ENCODE assay signal across 9 cellular contexts in the genomic region with DNA sequence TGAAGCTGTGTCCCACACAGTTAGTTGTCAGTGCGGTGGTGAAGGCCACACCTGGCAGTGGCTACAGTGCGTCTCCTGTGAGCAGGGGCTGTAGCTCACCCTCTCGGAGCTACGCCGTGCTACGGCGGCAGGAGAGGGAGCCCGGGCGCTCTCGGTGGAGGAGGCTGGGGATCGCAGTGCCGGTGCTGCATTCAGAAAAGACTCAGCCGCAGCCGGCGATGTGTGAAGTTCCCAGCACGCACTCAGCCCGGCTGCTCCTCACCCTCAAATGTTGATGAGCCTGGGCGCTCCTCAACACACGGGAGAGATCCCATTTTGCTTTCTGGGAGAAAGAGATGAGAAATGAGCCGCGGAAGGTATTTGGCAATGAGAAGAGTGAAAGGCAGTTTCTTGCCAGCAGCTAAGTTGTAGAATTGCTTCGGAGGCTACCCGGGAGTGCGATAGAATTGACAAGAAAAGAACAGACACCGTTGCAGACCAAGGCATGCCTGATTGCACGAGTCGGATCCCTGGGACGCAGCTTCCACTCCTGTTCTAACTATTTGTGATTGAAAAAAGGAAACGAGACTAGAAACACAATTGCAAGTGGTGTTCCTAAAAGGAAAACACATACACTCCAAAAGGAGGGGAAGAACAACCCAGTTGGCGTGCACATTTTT. TPM values are rescaled to one million over a fixed set of nuclear protein-coding genes. Genes with fewer than 3 reads are reported as not detected.
DNase-seq lines count a peak whose midpoint lies in the region; ATAC-seq and TF ChIP-seq lines count a peak whose summit lies in the region.
"Had no signal": no experiment of that assay in that cellular context is flagged by ENCODE, and none has a peak within 500 bp of the region (broad histone marks: within the 10 kb centered on the region; RNA-seq: fewer than 3 reads in every experiment).

A gene (plus strand): TSS at position 194 of the 659 bp plus-strand sequence. CDS start 34,463 bp downstream, outside the sequence.

- intact Hi-C loops in gastrocnemius medialis (cut with DNase I; ENCODE audit: low total_unique reads) (loop anchor here (5.0 to 10.0 kb wide), 2 partner anchors 109 to 296 kb away; no protein-coding TSS in a partner anchor), OCI-LY7 (cut with micrococcal nuclease; ENCODE audit: unreplicated experiment) (no loop called here)

- 0 out of 2 replicates have a peak within 1 kb of the TSS, but pooled peaks have one; percentile 63 for H3K27ac Mint-ChIP-seq in WTC11

- peaks cover 27% of the 10 kb centered on the region for H3K27me3 Mint-ChIP-seq in WTC11 (ENCODE audit: low read depth)

- H2AFZ ChIP-seq in OCI-LY7 (ENCODE audit: low read length) = no peak within 1 kb of the TSS

- H3K9me2 ChIP-seq in OCI-LY7 (ENCODE audit: insufficient read depth, low read length) = no peaks in the 10 kb centered on the region

- H3K4me3 ChIP-seq in iPS-18a (ENCODE audit: low read length) (peak within 1 kb of the TSS; percentile 58), gastrocnemius medialis (peak within 1 kb of the TSS; percentile 41 to 53 (median 48)), OCI-LY7 (ENCODE audit: low read depth, low read length, poor library complexity, severe bottlenecking) (no peak within 1 kb of the TSS)

- no peak within 1 kb of the TSS for H3K4me2 ChIP-seq in OCI-LY7 (ENCODE audit: low read length)

- H3K9ac ChIP-seq in iPS-18a (ENCODE audit: low read length) = no peak within 1 kb of the TSS

- H3K27ac ChIP-seq in iPS-18a (ENCODE audit: low read length) = no peak within 1 kb of the TSS
- peak within 1 kb of the TSS; percentile 23 to 75 (median 70) for H3K27ac ChIP-seq in gastrocnemius medialis
- no peak within 1 kb of the TSS for H3K27ac ChIP-seq in OCI-LY7 (ENCODE audit: low read depth, low read length, poor library complexity, severe bottlenecking)

- peak; percentile 95 for ATAC-seq in WTC11
- peak; percentile 43 to 47 for ATAC-seq in gastrocnemius medialis
- ATAC-seq in GM21390 (IDR thresholded peaks at IDR 0.05; ENCODE audit: unreplicated experiment) = no peak
- no peak for ATAC-seq in HG02884 (IDR thresholded peaks at IDR 0.05; ENCODE audit: unreplicated experiment)

- POLR2A ChIA-PET in WTC11 (lab: Charles Lee) = no interaction called here
- POLR2A ChIA-PET in OCI-LY7 (lab: Charles Lee) = no interaction called here

- H3K36me3 ChIP-seq in iPS-18a (ENCODE audit: control insufficient read depth, low read depth, low read length) = no peaks in the 10 kb centered on the region
- H3K36me3 ChIP-seq in gastrocnemius medialis = no peaks in the 10 kb centered on the region
- no peaks in the 10 kb centered on the region for H3K36me3 ChIP-seq in OCI-LY7 (ENCODE audit: insufficient read depth, low read length)

- no peaks in the 10 kb centered on the region for H4K20me1 ChIP-seq in OCI-LY7 (ENCODE audit: insufficient read depth, low read length)

- no peaks in the 10 kb centered on the region for H3K79me2 ChIP-seq in OCI-LY7 (ENCODE audit: insufficient read depth, low read depth, low read length)

- in situ Hi-C loops in gastrocnemius medialis (cut with MboI; ENCODE audit: low sequenced_read_pairs in 4 of 4) = no loop called here

- DNase-seq in HuH-7 (ENCODE audit: low spot score) = peak; percentile 46
- peak; percentile 77 for DNase-seq in WTC11 (ENCODE audit: low spot score)
- DNase-seq in gastrocnemius medialis = peak in 1 of 2 donors; percentile 39
- no peak for DNase-seq in OCI-LY7 (ENCODE audit: low spot score)
- no peak for DNase-seq in NCI-H146 treated with DMSO at 0.1 percent for 48 hours (lab: John Stamatoyannopoulos, UW; ENCODE audit: unreplicated experiment)
- DNase-seq: naive B cell had no signal

- no TSS peak for BruUV-seq in OCI-LY7 (replicated peaks; lab: Mats Ljungman, UMichigan)

- peaks cover 20% of the 10 kb centered on the region for H3K4me1 Mint-ChIP-seq in WTC11
- H3K4me1 Mint-ChIP-seq: naive B cell had no signal

- no peak for TF ChIP-seq CTCF in WTC11 (IDR thresholded peaks at IDR 0.05)
- no peak for TF ChIP-seq CTCF in gastrocnemius medialis (IDR thresholded peaks at IDR 0.05 in 4 of 5, conservative IDR thresholded peaks at IDR 0.05 in 1 of 5)
- TF ChIP-seq CTCF in OCI-LY7 (conservative IDR thresholded peaks at IDR 0.05; ENCODE audit: low read length) = no peak

- H3K9me3 Mint-ChIP-seq in WTC11 = no peaks in the 10 kb centered on the region

- peaks cover 6% of the 10 kb centered on the region for H3K4me1 ChIP-seq in iPS-18a (ENCODE audit: control insufficient read depth, low read depth, low read length)
- H3K4me1 ChIP-seq in gastrocnemius medialis = no peaks in the 10 kb centered on the region
- no peaks in the 10 kb centered on the region for H3K4me1 ChIP-seq in OCI-LY7 (ENCODE audit: insufficient read depth, low read length, poor library complexity, severe bottlenecking)

- CTCF ChIA-PET in WTC11 (lab: Charles Lee) (interaction anchor here (0.6 to 2.0 kb wide), 8 partner anchors 15 to 1190 kb away, joined by 3 to 6 read pairs (median 4); no protein-coding TSS in a partner anchor), OCI-LY7 (lab: Charles Lee; ENCODE audit: unreplicated experiment) (no interaction called here)

- H3K36me3 Mint-ChIP-seq in WTC11 = no peaks in the 10 kb centered on the region
- H3K36me3 Mint-ChIP-seq: naive B cell had no signal

- H3K9me3 ChIP-seq in iPS-18a (ENCODE audit: control insufficient read depth, low read depth, low read length) (no peaks in the 10 kb centered on the region), gastrocnemius medialis (no peaks in the 10 kb centered on the region), OCI-LY7 (ENCODE audit: low read length) (no peaks in the 10 kb centered on the region)

- H3K4me3 Mint-ChIP-seq in WTC11 = peak within 1 kb of the TSS; percentile 87
- H3K4me3 Mint-ChIP-seq: naive B cell had no signal

- TF ChIP-seq POLR2A in gastrocnemius medialis (IDR thresholded peaks at IDR 0.05) = no peak

- H3K27me3 ChIP-seq in iPS-18a (ENCODE audit: control insufficient read depth, insufficient read depth, low read length) = peaks cover 29% of the 10 kb centered on the region
- H3K27me3 ChIP-seq in gastrocnemius medialis = no peaks in the 10 kb centered on the region

TF ChIP-seq in WTC11, 78 proteins besides CTCF, POLR2A, EP300 and RAD21 (continues in another document):
- TF ChIP-seq, protein P1, sequence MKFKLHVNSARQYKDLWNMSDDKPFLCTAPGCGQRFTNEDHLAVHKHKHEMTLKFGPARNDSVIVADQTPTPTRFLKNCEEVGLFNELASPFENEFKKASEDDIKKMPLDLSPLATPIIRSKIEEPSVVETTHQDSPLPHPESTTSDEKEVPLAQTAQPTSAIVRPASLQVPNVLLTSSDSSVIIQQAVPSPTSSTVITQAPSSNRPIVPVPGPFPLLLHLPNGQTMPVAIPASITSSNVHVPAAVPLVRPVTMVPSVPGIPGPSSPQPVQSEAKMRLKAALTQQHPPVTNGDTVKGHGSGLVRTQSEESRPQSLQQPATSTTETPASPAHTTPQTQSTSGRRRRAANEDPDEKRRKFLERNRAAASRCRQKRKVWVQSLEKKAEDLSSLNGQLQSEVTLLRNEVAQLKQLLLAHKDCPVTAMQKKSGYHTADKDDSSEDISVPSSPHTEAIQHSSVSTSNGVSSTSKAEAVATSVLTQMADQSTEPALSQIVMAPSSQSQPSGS (CRISPR knock-in tag; IDR thresholded peaks at IDR 0.05; ENCODE audit: borderline replicate concordance, low read depth) = no peak
- TF ChIP-seq, protein P2, sequence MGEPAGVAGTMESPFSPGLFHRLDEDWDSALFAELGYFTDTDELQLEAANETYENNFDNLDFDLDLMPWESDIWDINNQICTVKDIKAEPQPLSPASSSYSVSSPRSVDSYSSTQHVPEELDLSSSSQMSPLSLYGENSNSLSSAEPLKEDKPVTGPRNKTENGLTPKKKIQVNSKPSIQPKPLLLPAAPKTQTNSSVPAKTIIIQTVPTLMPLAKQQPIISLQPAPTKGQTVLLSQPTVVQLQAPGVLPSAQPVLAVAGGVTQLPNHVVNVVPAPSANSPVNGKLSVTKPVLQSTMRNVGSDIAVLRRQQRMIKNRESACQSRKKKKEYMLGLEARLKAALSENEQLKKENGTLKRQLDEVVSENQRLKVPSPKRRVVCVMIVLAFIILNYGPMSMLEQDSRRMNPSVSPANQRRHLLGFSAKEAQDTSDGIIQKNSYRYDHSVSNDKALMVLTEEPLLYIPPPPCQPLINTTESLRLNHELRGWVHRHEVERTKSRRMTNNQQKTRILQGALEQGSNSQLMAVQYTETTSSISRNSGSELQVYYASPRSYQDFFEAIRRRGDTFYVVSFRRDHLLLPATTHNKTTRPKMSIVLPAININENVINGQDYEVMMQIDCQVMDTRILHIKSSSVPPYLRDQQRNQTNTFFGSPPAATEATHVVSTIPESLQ (CRISPR knock-in tag; IDR thresholded peaks at IDR 0.05) = no peak
- TF ChIP-seq JAZF1 (CRISPR knock-in tag; IDR thresholded peaks at IDR 0.05) = no peak
- 0 out of 2 replicates have a peak, but pooled peaks have one; percentile 38 for TF ChIP-seq TP53 (CRISPR knock-in tag; IDR thresholded peaks at IDR 0.05)
- TF ChIP-seq, protein P3, sequence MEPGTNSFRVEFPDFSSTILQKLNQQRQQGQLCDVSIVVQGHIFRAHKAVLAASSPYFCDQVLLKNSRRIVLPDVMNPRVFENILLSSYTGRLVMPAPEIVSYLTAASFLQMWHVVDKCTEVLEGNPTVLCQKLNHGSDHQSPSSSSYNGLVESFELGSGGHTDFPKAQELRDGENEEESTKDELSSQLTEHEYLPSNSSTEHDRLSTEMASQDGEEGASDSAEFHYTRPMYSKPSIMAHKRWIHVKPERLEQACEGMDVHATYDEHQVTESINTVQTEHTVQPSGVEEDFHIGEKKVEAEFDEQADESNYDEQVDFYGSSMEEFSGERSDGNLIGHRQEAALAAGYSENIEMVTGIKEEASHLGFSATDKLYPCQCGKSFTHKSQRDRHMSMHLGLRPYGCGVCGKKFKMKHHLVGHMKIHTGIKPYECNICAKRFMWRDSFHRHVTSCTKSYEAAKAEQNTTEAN (CRISPR knock-in tag; IDR thresholded peaks at IDR 0.05) = no peak
- TF ChIP-seq KAT7 (CRISPR knock-in tag; IDR thresholded peaks at IDR 0.05; ENCODE audit: borderline replicate concordance) = no peak
- TF ChIP-seq, protein P4, sequence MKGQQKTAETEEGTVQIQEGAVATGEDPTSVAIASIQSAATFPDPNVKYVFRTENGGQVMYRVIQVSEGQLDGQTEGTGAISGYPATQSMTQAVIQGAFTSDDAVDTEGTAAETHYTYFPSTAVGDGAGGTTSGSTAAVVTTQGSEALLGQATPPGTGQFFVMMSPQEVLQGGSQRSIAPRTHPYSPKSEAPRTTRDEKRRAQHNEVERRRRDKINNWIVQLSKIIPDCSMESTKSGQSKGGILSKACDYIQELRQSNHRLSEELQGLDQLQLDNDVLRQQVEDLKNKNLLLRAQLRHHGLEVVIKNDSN (CRISPR knock-in tag; IDR thresholded peaks at IDR 0.05) = no peak
- TF ChIP-seq FOXP1 (CRISPR knock-in tag; IDR thresholded peaks at IDR 0.05; ENCODE audit: borderline replicate concordance) = peak; percentile 39; the same call in 1 of the 2 replicates

RNA-seq across cellular contexts. Expression of the gene that starts here (rescaled TPM):
- total RNA-seq in WTC11 (2021) = 0.02 to 0.07 TPM (median 0.07 TPM) in 3 replicates
- total RNA-seq in gastrocnemius medialis = 1 to 10 TPM; 2.5 to 6.6 (median 3.6) TPM
- not detected in 2 replicates for total RNA-seq in OCI-LY7 (2014; rRNA removed; shearing (Covaris generic))
- total RNA-seq in OCI-LY7 (2022) = not detected in 2 replicates

Comparison
In these comparisons a context has a peak if more than half of its experiments do, and no peak if none do; other contexts are left out.
1. Peak in DNase-seq and ATAC-seq in WTC11; RNA of the gene not detected or under 1 TPM.
2. ATAC-seq: peak in gastrocnemius medialis (2 of 2); none in GM21390 (single experiment) and HG02884 (single experiment).
3. H3K27ac ChIP-seq: peak in gastrocnemius medialis (4 of 4); none in iPS-18a (single experiment) and OCI-LY7 (single experiment).